Comparison of ENCODE assay signal across 8 cellular contexts in the genomic region with DNA sequence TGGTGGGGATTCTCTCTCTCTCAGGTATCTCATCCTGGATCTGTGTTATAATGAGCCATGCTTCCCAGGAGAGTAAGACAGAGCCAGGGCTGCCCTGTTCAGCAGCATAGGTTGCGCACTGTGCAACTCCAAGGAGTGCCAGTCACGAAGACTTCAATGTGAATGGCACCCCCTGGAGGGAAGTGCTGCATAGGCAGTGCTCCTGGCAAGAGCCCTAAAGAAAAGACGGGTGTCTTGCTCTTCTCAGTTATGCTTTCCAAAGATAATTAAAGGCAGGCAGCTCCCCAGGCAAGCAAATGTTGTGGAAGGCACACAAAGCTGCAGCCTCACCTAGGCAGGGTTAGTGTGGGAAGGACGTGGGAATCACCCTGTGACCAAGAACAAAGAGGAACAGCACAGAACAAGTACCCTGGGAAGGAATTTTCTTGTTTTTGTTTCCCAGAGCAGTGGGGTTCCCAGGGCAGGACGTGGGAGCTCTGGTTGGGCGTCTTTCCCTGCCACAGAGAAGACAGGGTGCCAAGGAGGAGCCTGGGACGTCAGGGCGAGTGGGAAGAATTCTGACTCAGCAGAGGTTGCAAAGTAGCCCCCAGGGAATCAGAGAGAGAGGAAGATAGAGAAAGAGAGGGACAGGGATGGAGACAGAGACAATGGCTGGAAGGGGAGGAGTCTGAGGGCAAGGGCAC.
A peak's percentile ranks its signal among the peaks of the same experiment; 100 is the strongest.
DNase-seq lines count a peak whose midpoint lies in the region; ATAC-seq and TF ChIP-seq lines count a peak whose summit lies in the region.

No MANE protein-coding gene starts in this region.

- H3K36me3 ChIP-seq in left ventricle myocardium inferior: no peaks in the 10 kb centered on the region

- no peaks in the 10 kb centered on the region for H3K27me3 ChIP-seq in left ventricle myocardium inferior (ENCODE audit: low read depth)

- H3K9me3 Mint-ChIP-seq in stimulated activated effector memory CD8-positive, alpha-beta T cell treated with anti-CD3 and anti-CD28 coated beads, Interleukin-12 subunit alpha, Interleukin-12 subunit beta, amount 100 ng/mL, for 72 hours: no peaks in the 10 kb centered on the region
- no peaks in the 10 kb centered on the region for H3K9me3 Mint-ChIP-seq in T-helper 2 cell treated with Interferon-gamma antibody and Interleukin-4, amounts not matched to agents 5 μg/mL and 100 μg/mL, for 36 hours

- no peak overlapping the region for H3K4me3 Mint-ChIP-seq in stimulated activated effector memory CD8-positive, alpha-beta T cell treated with anti-CD3 and anti-CD28 coated beads, Interleukin-12 subunit alpha, Interleukin-12 subunit beta, amount 100 ng/mL, for 72 hours
- no peak overlapping the region for H3K4me3 Mint-ChIP-seq in T-helper 2 cell treated with Interferon-gamma antibody and Interleukin-4, amounts not matched to agents 5 μg/mL and 100 μg/mL, for 36 hours

- no peaks in the 10 kb centered on the region for H3K9me3 ChIP-seq in left ventricle myocardium inferior (replicated peaks)

- H3K36me3 Mint-ChIP-seq in stimulated activated effector memory CD8-positive, alpha-beta T cell treated with anti-CD3 and anti-CD28 coated beads, Interleukin-12 subunit alpha, Interleukin-12 subunit beta, amount 100 ng/mL, for 72 hours: no peaks in the 10 kb centered on the region
- H3K36me3 Mint-ChIP-seq in T-helper 2 cell treated with Interferon-gamma antibody and Interleukin-4, amounts not matched to agents 5 μg/mL and 100 μg/mL, for 36 hours (ENCODE audit: low read depth): no peaks in the 10 kb centered on the region

- no peak overlapping the region for H3K27ac ChIP-seq in left ventricle myocardium inferior (replicated peaks)

- peak; percentile 26 for TF ChIP-seq CTCF in left ventricle myocardium inferior (IDR thresholded peaks at IDR 0.05; ENCODE audit: borderline replicate concordance)

- no peak for TF ChIP-seq POLR2A in erythroblast (IDR thresholded peaks at IDR 0.05; ENCODE audit: low read length)

- H3K4me3 ChIP-seq in left ventricle myocardium inferior: no peak overlapping the region

- H3K27ac Mint-ChIP-seq in stimulated activated effector memory CD8-positive, alpha-beta T cell treated with anti-CD3 and anti-CD28 coated beads, Interleukin-12 subunit alpha, Interleukin-12 subunit beta, amount 100 ng/mL, for 72 hours: no peak overlapping the region
- H3K27ac Mint-ChIP-seq in T-helper 2 cell treated with Interferon-gamma antibody and Interleukin-4, amounts not matched to agents 5 μg/mL and 100 μg/mL, for 36 hours: no peak overlapping the region

- DNase-seq in left ventricle myocardium inferior (no peak), left ventricle myocardium superior (no peak), RKO (ENCODE audit: low spot score) (peak; percentile 19), erythroblast (lab: John Stamatoyannopoulos, UW) (peak; percentile 19 to 44), T-helper 9 cell (no peak)
- DNase-seq in stimulated activated effector memory CD8-positive, alpha-beta T cell treated with anti-CD3 and anti-CD28 coated beads, Interleukin-12 subunit alpha, Interleukin-12 subunit beta, amount 100 ng/mL, for 72 hours (ENCODE audit: low spot score in 2 of 2): no peak
- no peak for DNase-seq in T-helper 2 cell treated with Interferon-gamma antibody and Interleukin-4, amounts not matched to agents 5 μg/mL and 100 μg/mL, for 36 hours (ENCODE audit: low spot score)

- peaks cover 2% of the 10 kb centered on the region for H3K27me3 Mint-ChIP-seq in T-helper 2 cell treated with Interferon-gamma antibody and Interleukin-4, amounts not matched to agents 5 μg/mL and 100 μg/mL, for 36 hours (ENCODE audit: low read depth)

- peaks cover 48% of the 10 kb centered on the region for H3K4me1 ChIP-seq in left ventricle myocardium inferior

- intact Hi-C loops in left ventricle myocardium inferior (cut with micrococcal nuclease) (no loop called here), left ventricle myocardium superior (cut with micrococcal nuclease) (no loop called here)

- ATAC-seq in left ventricle myocardium superior (no peak), HG02981 (IDR thresholded peaks at IDR 0.05; ENCODE audit: unreplicated experiment) (no peak)
- ATAC-seq in stimulated activated effector memory CD8-positive, alpha-beta T cell treated with anti-CD3 and anti-CD28 coated beads, Interleukin-12 subunit alpha, Interleukin-12 subunit beta, amount 100 ng/mL, for 72 hours: peak; percentile 36

- peaks cover 60% of the 10 kb centered on the region for H3K4me1 Mint-ChIP-seq in stimulated activated effector memory CD8-positive, alpha-beta T cell treated with anti-CD3 and anti-CD28 coated beads, Interleukin-12 subunit alpha, Interleukin-12 subunit beta, amount 100 ng/mL, for 72 hours
- peaks cover 63% of the 10 kb centered on the region for H3K4me1 Mint-ChIP-seq in T-helper 2 cell treated with Interferon-gamma antibody and Interleukin-4, amounts not matched to agents 5 μg/mL and 100 μg/mL, for 36 hours (ENCODE audit: low read depth)

Comparison
In these comparisons a context has a peak if more than half of its experiments do, and no peak if none do; other contexts are left out.
1. DNase-seq: peak in RKO (single experiment) and erythroblast (2 of 2); none in left ventricle myocardium inferior (single experiment), left ventricle myocardium superior (single experiment), stimulated activated effector memory CD8-positive, alpha-beta T cell treated with anti-CD3 and anti-CD28 coated beads, Interleukin-12 subunit alpha, Interleukin-12 subunit beta, amount 100 ng/mL, for 72 hours (0 of 2), T-helper 9 cell (single experiment) and T-helper 2 cell treated with Interferon-gamma antibody and Interleukin-4, amounts not matched to agents 5 μg/mL and 100 μg/mL, for 36 hours (single experiment).